8 cellular contexts compared by ENCODE assay signal in genomic region chrX:110317820-110318663, GRCh38. TPM values are rescaled to one million over a fixed set of nuclear protein-coding genes. Genes with fewer than 3 reads are reported as not detected.
A peak's percentile ranks its signal among the peaks of the same experiment; 100 is the strongest.
DNase-seq lines count a peak whose midpoint lies in the region; ATAC-seq, FAIRE-seq and TF ChIP-seq lines count a peak whose summit lies in the region.

Gene AMMECR1, minus strand, starts transcription at chrX:110318085. Its CDS starts 14 bp downstream, at chrX:110318071.

- H3K36me3 ChIP-seq in endodermal cell (ENCODE audit: control insufficient read depth, insufficient read depth, low read length): no peaks in the 10 kb centered on the region

- no peaks in the 10 kb centered on the region for H3K27me3 Mint-ChIP-seq in activated CD8-positive, alpha-beta memory T cell treated with anti-CD3 and anti-CD28 coated beads, Interleukin-2, amount 10 ng/mL, durations not matched to agents 7 days and 5 days
- no peaks in the 10 kb centered on the region for H3K27me3 Mint-ChIP-seq in endodermal cell (ENCODE audit: insufficient read depth)

- H3K4me3 Mint-ChIP-seq in activated CD8-positive, alpha-beta memory T cell treated with anti-CD3 and anti-CD28 coated beads, Interleukin-2, amount 10 ng/mL, durations not matched to agents 7 days and 5 days: peak within 1 kb of the TSS; percentile 84
- H3K4me3 Mint-ChIP-seq in endodermal cell: peak within 1 kb of the TSS; percentile 97

- FAIRE-seq in HTR-8/SVneo (lab: Jason Lieb, UNC): no peak

- WGBS in endodermal cell (ENCODE audit: insufficient coverage in 1 of 2, insufficient read length in 1 of 2), 2 experiments: 0 to 1% methylated on average over 1 to 71 of the region's 78 CpGs

- H3K36me3 Mint-ChIP-seq in activated CD8-positive, alpha-beta memory T cell treated with anti-CD3 and anti-CD28 coated beads, Interleukin-2, amount 10 ng/mL, durations not matched to agents 7 days and 5 days: no peaks in the 10 kb centered on the region
- no peaks in the 10 kb centered on the region for H3K36me3 Mint-ChIP-seq in endodermal cell (ENCODE audit: low read depth)

- H3K27ac Mint-ChIP-seq in activated CD8-positive, alpha-beta memory T cell treated with anti-CD3 and anti-CD28 coated beads, Interleukin-2, amount 10 ng/mL, durations not matched to agents 7 days and 5 days: peak within 1 kb of the TSS; percentile 95
- peak within 1 kb of the TSS; percentile 97 for H3K27ac Mint-ChIP-seq in endodermal cell

- H3K9ac ChIP-seq in endodermal cell (ENCODE audit: extremely low read depth, low read length, poor library complexity, severe bottlenecking): peak within 1 kb of the TSS; percentile 76

- TF ChIP-seq CTCF in endodermal cell (conservative IDR thresholded peaks at IDR 0.05): no peak

- H3K27me3 ChIP-seq in endodermal cell (ENCODE audit: control insufficient read depth, insufficient read depth, low read length, poor library complexity, severe bottlenecking): no peaks in the 10 kb centered on the region

- no peaks in the 10 kb centered on the region for H3K9me3 Mint-ChIP-seq in activated CD8-positive, alpha-beta memory T cell treated with anti-CD3 and anti-CD28 coated beads, Interleukin-2, amount 10 ng/mL, durations not matched to agents 7 days and 5 days (ENCODE audit: low read depth)
- H3K9me3 Mint-ChIP-seq in endodermal cell: no peaks in the 10 kb centered on the region

- no peak within 1 kb of the TSS for H3K27ac ChIP-seq in endodermal cell (ENCODE audit: low read depth, low read length)

- DNase-seq in COLO829 (ENCODE audit: low spot score): peak; percentile 71
- peak; percentile 33 for DNase-seq in HTR-8/SVneo (ENCODE audit: insufficient read length, low spot score)
- DNase-seq in NOMO-1 (lab: John Stamatoyannopoulos, UW; ENCODE audit: unreplicated experiment in 2 of 2): peak; percentile 68 to 80
- DNase-seq in activated CD8-positive, alpha-beta memory T cell treated with anti-CD3 and anti-CD28 coated beads, Interleukin-2, amount 10 ng/mL, durations not matched to agents 7 days and 5 days: peak; percentile 83
- DNase-seq in endodermal cell: peak; percentile 85
- peak; percentile 75 for DNase-seq in midbrain (lab: John Stamatoyannopoulos, UW)
- peak; percentile 59 to 60 for DNase-seq in stimulated activated CD8-positive, alpha-beta memory T cell treated with anti-CD3 and anti-CD28 coated beads, Interleukin-15, amount 100 ng/mL, for 4 hours (ENCODE audit: low read depth in 2 of 2)

- no peaks in the 10 kb centered on the region for H3K4me1 ChIP-seq in endodermal cell (ENCODE audit: control insufficient read depth, insufficient read depth, low read length)

- peak; percentile 58 for ATAC-seq in GM21367 (IDR thresholded peaks at IDR 0.05; ENCODE audit: unreplicated experiment)
- ATAC-seq in activated CD8-positive, alpha-beta memory T cell treated with anti-CD3 and anti-CD28 coated beads, Interleukin-2, amount 10 ng/mL, durations not matched to agents 7 days and 5 days: peak; percentile 88

- CTCF ChIA-PET in activated CD8-positive, alpha-beta memory T cell treated with anti-CD3 and anti-CD28 coated beads, Interleukin-2, amount 10 ng/mL, durations not matched to agents 7 days and 5 days (lab: Charles Lee): interaction anchor here (0.6 to 1.6 kb wide), 5 partner anchors 13 to 128 kb away, joined by 3 to 4 read pairs (median 3); no protein-coding TSS in a partner anchor

- peak within 1 kb of the TSS; percentile 95 for H3K4me3 ChIP-seq in endodermal cell (ENCODE audit: low read length)

- H3K9me3 ChIP-seq in endodermal cell (ENCODE audit: control insufficient read depth, low read length): no peaks in the 10 kb centered on the region

- peaks cover 23% of the 10 kb centered on the region for H3K4me1 Mint-ChIP-seq in activated CD8-positive, alpha-beta memory T cell treated with anti-CD3 and anti-CD28 coated beads, Interleukin-2, amount 10 ng/mL, durations not matched to agents 7 days and 5 days
- H3K4me1 Mint-ChIP-seq in endodermal cell: peaks cover 71% of the 10 kb centered on the region

RNA-seq across cellular contexts. Expression of gene AMMECR1, which starts in this region (rescaled TPM):
- 10 to 100 TPM in 1 of 2 experiments, 1 to 10 TPM in 1; 8.8 to 10.1 TPM for total RNA-seq in activated CD8-positive, alpha-beta memory T cell treated with anti-CD3 and anti-CD28 coated beads, Interleukin-2, amount 10 ng/mL, durations not matched to agents 7 days and 5 days
- 10 to 100 TPM; 26.8 to 62.2 TPM for total RNA-seq in endodermal cell
- 12.2 TPM for polyA plus RNA-seq in endodermal cell (2013, experiment 1 of 2)
- polyA plus RNA-seq in endodermal cell (2013, experiment 2 of 2): 12.2 TPM

Comparison
In these comparisons a context has a peak if more than half of its experiments do, and no peak if none do; other contexts are left out.
1. DNase-seq: peak in every context shown above with its lines; median percentile 85 in endodermal cell; 83 in activated CD8-positive, alpha-beta memory T cell treated with anti-CD3 and anti-CD28 coated beads, Interleukin-2, amount 10 ng/mL, durations not matched to agents 7 days and 5 days; 75 in midbrain; 74 in NOMO-1; 71 in COLO829; 60 in stimulated activated CD8-positive, alpha-beta memory T cell treated with anti-CD3 and anti-CD28 coated beads, Interleukin-15, amount 100 ng/mL, for 4 hours; 33 in HTR-8/SVneo.